Comparison of ENCODE assay signal across 13 cellular contexts in genomic region chr5:38112930-38113329, GRCh38.
DNase-seq lines count a peak whose midpoint lies in the region; ATAC-seq and TF ChIP-seq lines count a peak whose summit lies in the region.
"Had no signal": no experiment of that assay in that cellular context is flagged by ENCODE, and none has a peak within 500 bp of the region (broad histone marks: within the 10 kb centered on the region; RNA-seq: fewer than 3 reads in every experiment).

No MANE protein-coding gene starts in this region.

- H3K4me3 ChIP-seq in heart right ventricle (no peak overlapping the region), right atrium auricular region (no peak overlapping the region), psoas muscle (no peak overlapping the region), SK-N-SH (ENCODE audit: low read depth in 2 of 2, low read length in 1 of 2) (no peak overlapping the region)
- H3K4me3 ChIP-seq: A549, GM12878, HAP-1 had no signal

- no peak overlapping the region for H3K4me2 ChIP-seq in SK-N-SH
- H3K4me2 ChIP-seq: A549 had no signal

- intact Hi-C loops in heart right ventricle (cut with DNase I) (no loop called here), psoas muscle (cut with DNase I) (no loop called here), posterior cingulate gyrus (cut with DNase I) (no loop called here)

- DNase-seq in heart right ventricle (no peak), right atrium auricular region (ENCODE audit: low spot score) (no peak), psoas muscle (no peak), posterior cingulate gyrus (no peak), SK-N-SH (no peak)
- DNase-seq in activated CD8-positive, alpha-beta memory T cell treated with anti-CD3 and anti-CD28 coated beads, Interleukin-2, amount 50 U/mL, for 4 hours, result no peak
- DNase-seq: BE2C; CD4-positive, alpha-beta memory T cell; DMS79 had no signal

- H3K36me3 ChIP-seq in heart right ventricle, result no peaks in the 10 kb centered on the region
- no peaks in the 10 kb centered on the region for H3K36me3 ChIP-seq in right atrium auricular region
- no peaks in the 10 kb centered on the region for H3K36me3 ChIP-seq in psoas muscle (ENCODE audit: insufficient read depth in 1 of 2, low read depth in 1 of 2)
- no peaks in the 10 kb centered on the region for H3K36me3 ChIP-seq in SK-N-SH (replicated peaks in 1 of 2; ENCODE audit: control insufficient read depth in 1 of 2, insufficient read depth in 2 of 2, low read length in 1 of 2)
- H3K36me3 ChIP-seq: BE2C, HAP-1 had no signal

- no peaks in the 10 kb centered on the region for H3K27me3 ChIP-seq in heart right ventricle
- no peaks in the 10 kb centered on the region for H3K27me3 ChIP-seq in right atrium auricular region
- H3K27me3 ChIP-seq in psoas muscle (ENCODE audit: insufficient read depth in 3 of 3, low read length in 2 of 3), result no peaks in the 10 kb centered on the region
- peaks cover 41% of the 10 kb centered on the region; the same call in 1 of the 2 replicates for H3K27me3 ChIP-seq in SK-N-SH (ENCODE audit: insufficient read depth)
- H3K27me3 ChIP-seq: BE2C had no signal

- H3K9ac ChIP-seq in SK-N-SH, result no peak overlapping the region

- 64 to 71% methylated on average over 4 of the region's 4 CpGs for WGBS in heart right ventricle, 2 donors
- 26 to 56% (median 31%) methylated on average over 4 of the region's 4 CpGs for WGBS in psoas muscle, 3 donors
- 4% methylated on average over 4 of the region's 4 CpGs for WGBS in SK-N-SH (ENCODE audit: low lambda C conversion rate)

- no peak for TF ChIP-seq EP300 in SK-N-SH (IDR thresholded peaks at IDR 0.05; ENCODE audit: borderline replicate concordance in 1 of 2, low read depth in 1 of 2, low read length in 1 of 2)

- H3K9me3 ChIP-seq in heart right ventricle, result no peaks in the 10 kb centered on the region
- no peaks in the 10 kb centered on the region for H3K9me3 ChIP-seq in right atrium auricular region
- no peaks in the 10 kb centered on the region for H3K9me3 ChIP-seq in psoas muscle
- H3K9me3 ChIP-seq in SK-N-SH, result no peaks in the 10 kb centered on the region
- H3K9me3 ChIP-seq: A549, BE2C, HAP-1 had no signal

- H3K27ac ChIP-seq in heart right ventricle (no peak overlapping the region), right atrium auricular region (peak overlapping the region; percentile 4 to 68), psoas muscle (peak overlapping the region; percentile 60), SK-N-SH (ENCODE audit: low read depth in 2 of 2, low read length in 1 of 2) (no peak overlapping the region)
- H3K27ac ChIP-seq: A549, C4-2B had no signal

- no peaks in the 10 kb centered on the region for H4K20me1 ChIP-seq in SK-N-SH (ENCODE audit: insufficient read depth)

- POLR2A ChIA-PET in SK-N-SH (lab: Yijun Ruan, JAX), result no interaction called here

- H3F3A ChIP-seq in SK-N-SH (replicated peaks; ENCODE audit: insufficient read depth), result no peaks in the 10 kb centered on the region

- H3K4me1 ChIP-seq in heart right ventricle, result peaks cover 0 to 7% (median 0%) of the 10 kb centered on the region in 9 donors
- peaks cover 0 to 20% of the 10 kb centered on the region in 2 donors for H3K4me1 ChIP-seq in right atrium auricular region
- peaks cover 26% of the 10 kb centered on the region for H3K4me1 ChIP-seq in psoas muscle
- H3K4me1 ChIP-seq in SK-N-SH (ENCODE audit: control insufficient read depth in 1 of 2, insufficient read depth in 2 of 2, low read depth in 1 of 2, low read length in 1 of 2), result no peaks in the 10 kb centered on the region
- H3K4me1 ChIP-seq: A549, HAP-1 had no signal

- no peaks in the 10 kb centered on the region for H3K9me2 ChIP-seq in SK-N-SH

- H2AFZ ChIP-seq in SK-N-SH (ENCODE audit: low read depth), result no peak overlapping the region

- CTCF ChIA-PET in SK-N-SH (lab: Yijun Ruan, JAX), result no interaction called here

- TF ChIP-seq CTCF in heart right ventricle (IDR thresholded peaks at IDR 0.05), result no peak
- TF ChIP-seq CTCF in right atrium auricular region (IDR thresholded peaks at IDR 0.05), result no peak
- no peak for TF ChIP-seq CTCF in psoas muscle (IDR thresholded peaks at IDR 0.05)
- TF ChIP-seq CTCF in SK-N-SH (IDR thresholded peaks at IDR 0.05), result no peak

- no peak for TF ChIP-seq RAD21 in SK-N-SH (IDR thresholded peaks at IDR 0.05; ENCODE audit: low read length)

- ATAC-seq in heart right ventricle, result peak in 7 of 8 donors; percentile 64 to 91 (median 85)
- ATAC-seq in psoas muscle, result peak; percentile 57 to 97 (median 93)
- ATAC-seq: A549, GM12878 had no signal

- H3K79me2 ChIP-seq in SK-N-SH (ENCODE audit: insufficient read depth), result no peaks in the 10 kb centered on the region

TF ChIP-seq in SK-N-SH, 30 proteins besides CTCF, POLR2A, EP300 and RAD21 (continues in another document):
- TF ChIP-seq RXRA (IDR thresholded peaks at IDR 0.05; ENCODE audit: borderline replicate concordance, low read depth) (no peak), EZH2phosphoT487 (IDR thresholded peaks at IDR 0.05; ENCODE audit: borderline replicate concordance, low read depth) (no peak), MAX (IDR thresholded peaks at IDR 0.05; ENCODE audit: low read depth) (no peak), ELF1 (IDR thresholded peaks at IDR 0.05) (no peak), RFX5 (IDR thresholded peaks at IDR 0.05; ENCODE audit: low read length) (no peak), FOXJ3 (CRISPR knock-in tag; IDR thresholded peaks at IDR 0.05) (no peak), REST (IDR thresholded peaks at IDR 0.05; ENCODE audit: low read depth, low read length) (no peak), RCOR1 (IDR thresholded peaks at IDR 0.05; ENCODE audit: low read length) (no peak), IRF3 (IDR thresholded peaks at IDR 0.05; ENCODE audit: low read depth, low read length) (no peak), TEAD4 (IDR thresholded peaks at IDR 0.05; ENCODE audit: borderline replicate concordance, insufficient read depth) (no peak), MXI1 (IDR thresholded peaks at IDR 0.05; ENCODE audit: low read depth, low read length) (no peak), NRF1 (IDR thresholded peaks at IDR 0.05; ENCODE audit: low read depth, low read length) (no peak), POLR2AphosphoS5 (IDR thresholded peaks at IDR 0.05; ENCODE audit: low read depth, low read length) (no peak)
- TF ChIP-seq, protein P1, sequence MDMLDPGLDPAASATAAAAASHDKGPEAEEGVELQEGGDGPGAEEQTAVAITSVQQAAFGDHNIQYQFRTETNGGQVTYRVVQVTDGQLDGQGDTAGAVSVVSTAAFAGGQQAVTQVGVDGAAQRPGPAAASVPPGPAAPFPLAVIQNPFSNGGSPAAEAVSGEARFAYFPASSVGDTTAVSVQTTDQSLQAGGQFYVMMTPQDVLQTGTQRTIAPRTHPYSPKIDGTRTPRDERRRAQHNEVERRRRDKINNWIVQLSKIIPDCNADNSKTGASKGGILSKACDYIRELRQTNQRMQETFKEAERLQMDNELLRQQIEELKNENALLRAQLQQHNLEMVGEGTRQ (IDR thresholded peaks at IDR 0.05; ENCODE audit: borderline replicate concordance, low read depth, low read length), result no peak

Comparison
In these comparisons a context has a peak if more than half of its experiments do, and no peak if none do; other contexts are left out.
1. H3K27ac ChIP-seq: peak in right atrium auricular region (2 of 2) and psoas muscle (single experiment); none in heart right ventricle (0 of 10) and SK-N-SH (0 of 2).